Comparison of ENCODE assay signal across 9 cellular contexts in genomic region chr1:63051356-63051755, GRCh38.
"Had no signal": no experiment of that assay in that cellular context is flagged by ENCODE, and none has a peak within 500 bp of the region (broad histone marks: within the 10 kb centered on the region; RNA-seq: fewer than 3 reads in every experiment).

No MANE protein-coding gene starts in this region.

- DNase-seq: GM23248, GOT3, H7, HFFc6, KBM-7 had no signal

- H3K9me3 ChIP-seq: HAP-1 had no signal

- H3K27ac ChIP-seq: GM23248, HL-60 had no signal

- H3K36me3 ChIP-seq: HAP-1 had no signal

- H3K9ac ChIP-seq: GM23248 had no signal

- H2AFZ ChIP-seq: GM23248 had no signal

- H3K4me1 ChIP-seq: HAP-1 had no signal

- H3K4me3 ChIP-seq: GM23248, HAP-1 had no signal

- ATAC-seq: HCT116, HepG2 had no signal
